ENCODE assay signal across 21 cellular contexts in the genomic region with DNA sequence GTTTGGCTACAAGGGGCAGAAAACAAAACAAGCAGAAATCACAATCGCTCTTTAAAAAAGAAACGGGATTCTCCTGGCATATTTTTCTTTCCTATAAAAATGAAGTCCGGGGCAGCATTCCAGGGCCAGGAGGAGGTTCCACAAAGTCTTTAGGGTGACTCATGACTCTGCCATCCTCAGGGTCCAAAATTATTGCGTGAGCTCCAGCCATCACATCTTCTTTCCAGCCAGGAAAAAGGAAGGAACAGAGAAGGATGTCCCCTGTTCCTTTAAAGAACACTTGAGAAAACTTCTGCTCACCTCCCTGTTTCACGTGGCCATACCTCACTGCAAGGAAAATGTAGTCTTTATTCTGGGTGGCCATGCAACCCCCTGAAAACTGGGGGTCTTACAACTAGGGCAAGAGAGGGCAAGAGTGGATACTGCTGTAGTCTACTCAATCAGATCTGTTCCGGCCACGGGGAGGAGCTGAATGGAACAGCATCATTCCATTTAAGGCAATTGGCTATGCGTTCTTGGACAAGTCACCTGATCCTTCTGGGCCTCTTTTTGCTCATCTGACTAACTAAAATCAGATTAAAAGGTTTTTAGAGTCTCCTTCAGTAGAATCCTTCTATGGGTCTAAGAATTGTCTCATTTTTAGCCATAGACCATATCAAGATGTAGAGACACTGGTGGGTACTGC. TPM values are rescaled to one million over a fixed set of nuclear protein-coding genes. Genes with fewer than 3 reads are reported as not detected.
DNase-seq lines count a peak whose midpoint lies in the region; ATAC-seq and TF ChIP-seq lines count a peak whose summit lies in the region.
"Had no signal": no experiment of that assay in that cellular context is flagged by ENCODE, and none has a peak within 500 bp of the region (broad histone marks: within the 10 kb centered on the region; RNA-seq: fewer than 3 reads in every experiment).

No MANE protein-coding gene starts in this region.

- H3K36me3 Mint-ChIP-seq in activated T-cell treated with anti-CD3 and anti-CD28 coated beads, Interleukin-2, amount 50 U/mL, for 72 hours (ENCODE audit: insufficient read depth in 2 of 2), result no peaks in the 10 kb centered on the region

- CTCF ChIA-PET in HCT116 (lab: Charles Lee), result no interaction called here
- CTCF ChIA-PET in OCI-LY7 (lab: Charles Lee; ENCODE audit: unreplicated experiment), result interaction anchor here (0.6 to 1.2 kb wide), 2 partner anchors 78 to 85 kb away, joined by 3 read pairs; no protein-coding TSS in a partner anchor

- H3K4me3 ChIP-seq in DOHH2 (ENCODE audit: low read length), result peak overlapping the region; percentile 60
- H3K4me3 ChIP-seq in HCT116 (replicated peaks in 1 of 2; ENCODE audit: low read depth in 1 of 2, low read length in 2 of 2), result no peak overlapping the region
- peak overlapping the region; percentile 59 for H3K4me3 ChIP-seq in OCI-LY7 (ENCODE audit: low read depth, low read length, poor library complexity, severe bottlenecking)
- H3K4me3 ChIP-seq: breast epithelium, stomach had no signal

- no peaks in the 10 kb centered on the region for H3K27me3 Mint-ChIP-seq in activated T-cell treated with anti-CD3 and anti-CD28 coated beads, Interleukin-2, amount 50 U/mL, for 72 hours (ENCODE audit: low read depth)

- H3K27me3 ChIP-seq in DOHH2 (ENCODE audit: control insufficient read depth, low read length) (no peaks in the 10 kb centered on the region), HCT116 (ENCODE audit: insufficient read depth, low read length) (no peaks in the 10 kb centered on the region)
- H3K27me3 ChIP-seq: BE2C had no signal

- peaks cover 100% of the 10 kb centered on the region for H3K4me1 ChIP-seq in DOHH2 (ENCODE audit: control insufficient read depth, low read length)
- H3K4me1 ChIP-seq in HCT116 (ENCODE audit: control insufficient read depth in 1 of 2, insufficient read depth in 2 of 2, low read length in 2 of 2), result peaks cover 9 to 15% of the 10 kb centered on the region in 2 experiments
- peaks cover 99% of the 10 kb centered on the region for H3K4me1 ChIP-seq in OCI-LY7 (ENCODE audit: insufficient read depth, low read length, poor library complexity, severe bottlenecking)
- H3K4me1 ChIP-seq: breast epithelium had no signal

- TF ChIP-seq POLR2A in HCT116 (IDR thresholded peaks at IDR 0.05; ENCODE audit: borderline replicate concordance, extremely low read depth, insufficient read depth, insufficient read length), result no peak

- H3K27ac ChIP-seq in DOHH2 (ENCODE audit: low read depth, low read length) (peak overlapping the region; percentile 95), HCT116 (ENCODE audit: low read depth, low read length) (no peak overlapping the region), OCI-LY7 (ENCODE audit: low read depth, low read length, poor library complexity, severe bottlenecking) (peak overlapping the region; percentile 99)
- H3K27ac ChIP-seq: breast epithelium, stomach had no signal

- intact Hi-C loops in HCT116 (cut with micrococcal nuclease), result no loop called here
- intact Hi-C loops in OCI-LY7 (cut with micrococcal nuclease; ENCODE audit: unreplicated experiment), result loop anchor here (5.0 kb wide), 1 partner anchor 158 kb away; no protein-coding TSS in a partner anchor

- POLR2A ChIA-PET in HCT116 (lab: Charles Lee) (no interaction called here), OCI-LY7 (lab: Charles Lee) (interaction anchor here (0.6 to 4.8 kb wide), 8 partner anchors 12 to 158 kb away, joined by 3 to 24 read pairs (median 5); no protein-coding TSS in a partner anchor)

- no peak overlapping the region for H2AFZ ChIP-seq in HCT116 (ENCODE audit: low read depth, low read length, poor library complexity, severe bottlenecking)
- H2AFZ ChIP-seq in OCI-LY7 (ENCODE audit: low read length), result no peak overlapping the region; the same call in 1 of the 2 replicates

- no peak for TF ChIP-seq RAD21 in HCT116 (IDR thresholded peaks at IDR 0.05; ENCODE audit: low read depth)

- no peak overlapping the region for H3K9ac ChIP-seq in HCT116 (ENCODE audit: low read length)

- RAD21 ChIA-PET in HCT116 (lab: Charles Lee; ENCODE audit: low non-redundant PET in 1 of 2, low total read pairs in 2 of 2, uncharacterized antibody in 2 of 2, unreplicated experiment in 2 of 2), result no interaction called here

- H3K4me2 ChIP-seq in DOHH2 (ENCODE audit: low read length) (peak overlapping the region; percentile 91), HCT116 (ENCODE audit: low read length) (peak overlapping the region; percentile 11; the same call in 1 of the 2 replicates), OCI-LY7 (ENCODE audit: low read length) (peak overlapping the region; percentile 98)

- H3K36me3 ChIP-seq in DOHH2 (ENCODE audit: control insufficient read depth, low read length), result peaks cover 5% of the 10 kb centered on the region
- no peaks in the 10 kb centered on the region for H3K36me3 ChIP-seq in HCT116 (ENCODE audit: control insufficient read depth in 1 of 2, insufficient read depth in 2 of 2, low read length in 2 of 2)
- peaks cover 6% of the 10 kb centered on the region; the same call in 1 of the 2 replicates for H3K36me3 ChIP-seq in OCI-LY7 (ENCODE audit: insufficient read depth, low read length)
- H3K36me3 ChIP-seq: BE2C, breast epithelium, stomach had no signal

- DNase-seq in HCT116 (ENCODE audit: low read depth, low spot score) (no peak), OCI-LY7 (ENCODE audit: low spot score) (peak; percentile 60), mesenteric fat pad (ENCODE audit: low spot score) (peak; percentile 2), left lobe of liver (ENCODE audit: low spot score) (no peak)
- no peak for DNase-seq in activated T-cell treated with anti-CD3 and anti-CD28 coated beads, Interleukin-2, amount 50 U/mL, for 72 hours
- DNase-seq: activated gamma-delta T cell treated with Interleukin-2 at 50 U/mL for 16 hours, BE2C, DMS79, glutamatergic neuron, NCI-H1436 treated with DMSO at 0.1 percent for 48 hours, NCI-H524, retina, stomach had no signal

- BruUV-seq in HCT116 (replicated peaks; lab: Mats Ljungman, UMichigan) (no TSS peak), OCI-LY7 (replicated peaks; lab: Mats Ljungman, UMichigan) (TSS peak; percentile 98)

- peaks cover 26% of the 10 kb centered on the region for H3K4me1 Mint-ChIP-seq in activated T-cell treated with anti-CD3 and anti-CD28 coated beads, Interleukin-2, amount 50 U/mL, for 72 hours (ENCODE audit: low read depth)

- no peaks in the 10 kb centered on the region for H3K9me3 Mint-ChIP-seq in activated T-cell treated with anti-CD3 and anti-CD28 coated beads, Interleukin-2, amount 50 U/mL, for 72 hours
- H3K9me3 Mint-ChIP-seq: T-helper 2 cell treated with Interferon-gamma antibody and Interleukin-4, amounts not matched to agents 5 μg/mL and 100 μg/mL, for 36 hours had no signal

- TF ChIP-seq CTCF in DOHH2 (IDR thresholded peaks at IDR 0.05; ENCODE audit: low read depth, low read length, poor library complexity, severe bottlenecking) (no peak), HCT116 (IDR thresholded peaks at IDR 0.05 in 2 of 3, conservative IDR thresholded peaks at IDR 0.05 in 1 of 3; ENCODE audit: borderline replicate concordance in 1 of 3, insufficient read depth in 1 of 3, low read depth in 2 of 3, low read length in 2 of 3) (no peak), OCI-LY7 (conservative IDR thresholded peaks at IDR 0.05; ENCODE audit: low read length) (no peak)

- H3K9me3 ChIP-seq in DOHH2 (ENCODE audit: control insufficient read depth, insufficient read depth, low read length) (peaks cover 6% of the 10 kb centered on the region; the same call in 1 of the 2 replicates), HCT116 (ENCODE audit: control insufficient read depth in 1 of 2, insufficient read depth in 1 of 2, low read depth in 1 of 2, low read length in 2 of 2) (no peaks in the 10 kb centered on the region), OCI-LY7 (ENCODE audit: low read length) (peaks cover 7% of the 10 kb centered on the region; the same call in 1 of the 2 replicates)
- H3K9me3 ChIP-seq: BE2C, breast epithelium, stomach had no signal

- H3K4me3 Mint-ChIP-seq in activated T-cell treated with anti-CD3 and anti-CD28 coated beads, Interleukin-2, amount 50 U/mL, for 72 hours, result no peak overlapping the region
- H3K4me3 Mint-ChIP-seq: T-helper 2 cell treated with Interferon-gamma antibody and Interleukin-4, amounts not matched to agents 5 μg/mL and 100 μg/mL, for 36 hours had no signal

- no peaks in the 10 kb centered on the region for H3K9me2 ChIP-seq in DOHH2 (replicated peaks; ENCODE audit: control insufficient read depth, low read length)
- H3K9me2 ChIP-seq in HCT116 (ENCODE audit: insufficient read depth), result no peaks in the 10 kb centered on the region
- H3K9me2 ChIP-seq in OCI-LY7 (ENCODE audit: insufficient read depth, low read length), result no peaks in the 10 kb centered on the region

- H4K20me1 ChIP-seq in DOHH2 (ENCODE audit: control insufficient read depth, insufficient read depth, low read depth, low read length), result no peaks in the 10 kb centered on the region
- no peaks in the 10 kb centered on the region for H4K20me1 ChIP-seq in HCT116 (ENCODE audit: insufficient read depth)
- no peaks in the 10 kb centered on the region for H4K20me1 ChIP-seq in OCI-LY7 (ENCODE audit: insufficient read depth, low read length)

- no peak overlapping the region for H3K27ac Mint-ChIP-seq in activated T-cell treated with anti-CD3 and anti-CD28 coated beads, Interleukin-2, amount 50 U/mL, for 72 hours
- H3K27ac Mint-ChIP-seq: T-helper 2 cell treated with Interferon-gamma antibody and Interleukin-4, amounts not matched to agents 5 μg/mL and 100 μg/mL, for 36 hours had no signal

- ATAC-seq in HCT116, result no peak
- ATAC-seq in HG02885 (IDR thresholded peaks at IDR 0.05; ENCODE audit: poor library complexity, unreplicated experiment), result no peak
- no peak for ATAC-seq in HG03196 (IDR thresholded peaks at IDR 0.05; ENCODE audit: unreplicated experiment)
- ATAC-seq in left lobe of liver, result no peak
- ATAC-seq in activated T-cell treated with anti-CD3 and anti-CD28 coated beads, Interleukin-2, amount 50 U/mL, for 72 hours (replicated peaks in 1 of 2), result no peak
- ATAC-seq: Right ventricle myocardium inferior had no signal

- peaks cover 49% of the 10 kb centered on the region for H3F3A ChIP-seq in DOHH2 (ENCODE audit: control insufficient read depth, insufficient read depth)

- H3K79me2 ChIP-seq in DOHH2 (ENCODE audit: control insufficient read depth, low read length) (no peaks in the 10 kb centered on the region), HCT116 (ENCODE audit: insufficient read depth, low read length) (no peaks in the 10 kb centered on the region), OCI-LY7 (ENCODE audit: insufficient read depth, low read depth, low read length) (peaks cover 6% of the 10 kb centered on the region; the same call in 1 of the 2 replicates)

TF ChIP-seq in HCT116, 20 proteins besides CTCF, POLR2A, EP300 and RAD21 (continues in another document):
- TF ChIP-seq SP1 (IDR thresholded peaks at IDR 0.05; ENCODE audit: low read depth), result no peak
- TF ChIP-seq FOSL1 (IDR thresholded peaks at IDR 0.05; ENCODE audit: low read depth), result no peak
- no peak for TF ChIP-seq POLR2AphosphoS5 (IDR thresholded peaks at IDR 0.05; ENCODE audit: low read depth, low read length)
- TF ChIP-seq SRF (IDR thresholded peaks at IDR 0.05; ENCODE audit: low read depth), result no peak

RNA-seq across cellular contexts. Expression of a gene that starts 49.4 kb away (rescaled TPM):
- total RNA-seq in HCT116 (2021; ENCODE audit: unreplicated experiment) (0.34 TPM), OCI-LY7 (2022) (not detected in 2 replicates), mesenteric fat pad (0.16 TPM), left lobe of liver (0.15 TPM)
- not detected in 2 replicates for polyA plus RNA-seq in HCT116 (2012)
- total RNA-seq in OCI-LY7 (2014; rRNA removed; shearing (Covaris generic)), result 0.63 TPM in 1 of 2 replicates, not detected in the other
- not detected for total RNA-seq in activated T-cell treated with anti-CD3 and anti-CD28 coated beads, Interleukin-2, amount 50 U/mL, for 72 hours
- total RNA-seq: breast epithelium, H4, myocyte, Right ventricle myocardium inferior, stomach had no signal
- polyA plus RNA-seq: stomach had no signal

Comparison
In these comparisons a context has a peak if more than half of its experiments do, and no peak if none do; other contexts are left out.
1. H3K4me2 ChIP-seq: peak in every context shown above with its lines; median percentile 98 in OCI-LY7; 91 in DOHH2; 11 in HCT116.
2. H3K4me3 ChIP-seq: peak in DOHH2 (single experiment) and OCI-LY7 (single experiment); none in HCT116 (0 of 2).
3. DNase-seq: peak in OCI-LY7 (single experiment) and mesenteric fat pad (single experiment); none in HCT116 (single experiment), left lobe of liver (single experiment) and activated T-cell treated with anti-CD3 and anti-CD28 coated beads, Interleukin-2, amount 50 U/mL, for 72 hours (0 of 2).